Comparison of ENCODE assay signal across 13 cellular contexts in genomic region chr3:45958333-45958791, GRCh38. TPM values are rescaled to one million over a fixed set of nuclear protein-coding genes. Genes with fewer than 3 reads are reported as not detected.
A peak's percentile ranks its signal among the peaks of the same experiment; 100 is the strongest.
DNase-seq lines count a peak whose midpoint lies in the region; ATAC-seq, FAIRE-seq and TF ChIP-seq lines count a peak whose summit lies in the region.
"Had no signal": no experiment of that assay in that cellular context is flagged by ENCODE, and none has a peak within 500 bp of the region (broad histone marks: within the 10 kb centered on the region; RNA-seq: fewer than 3 reads in every experiment).

No MANE protein-coding gene starts in this region.

- H3K4me3 ChIP-seq in stomach, result no peak overlapping the region
- no peak overlapping the region for H3K4me3 ChIP-seq in small intestine (ENCODE audit: low read depth in 1 of 2, low read length in 2 of 2)
- H3K4me3 ChIP-seq: hepatocyte, lung had no signal

- DNase-seq in GM04504 (ENCODE audit: low read depth) (peak; percentile 91), iris pigment epithelial cell (ENCODE audit: low read depth) (peak; percentile 21), stomach (no peak), hypothalamus (lab: John Stamatoyannopoulos, UW) (no peak), small intestine (no peak)
- DNase-seq in central memory CD8-positive, alpha-beta T cell (ENCODE audit: low spot score in 2 of 2), result peak in 1 of 2 donors; percentile 31
- DNase-seq: activated T-cell treated with anti-CD3 and anti-CD28 coated beads, Interleukin-2, amount 50 U/mL, for 72 hours; effector CD8-positive, alpha-beta T cell; Kasumi-1; stimulated activated naive CD8-positive, alpha-beta T cell treated with anti-CD3 and anti-CD28 coated beads, Interleukin-15, amount 100 ng/mL, for 72 hours had no signal

- H3K27me3 ChIP-seq in stomach (no peaks in the 10 kb centered on the region), small intestine (ENCODE audit: control insufficient read depth in 2 of 2, insufficient read depth in 2 of 2, low read length in 2 of 2) (no peaks in the 10 kb centered on the region)
- H3K27me3 ChIP-seq: hepatocyte had no signal

- no peak for TF ChIP-seq POLR2A in stomach (IDR thresholded peaks at IDR 0.05)

- H3K9me3 ChIP-seq in stomach (no peaks in the 10 kb centered on the region), small intestine (ENCODE audit: control insufficient read depth, low read depth) (no peaks in the 10 kb centered on the region)

- H3K36me3 ChIP-seq in stomach (peaks cover 89 to 100% (median 99%) of the 10 kb centered on the region in 4 donors), small intestine (ENCODE audit: control insufficient read depth in 2 of 2, insufficient read depth in 2 of 2, low read length in 2 of 2) (peaks cover 31 to 37% of the 10 kb centered on the region in 2 donors)

- 85 to 95% (median 87%) methylated on average over 5 to 6 of the region's 6 CpGs for WGBS in stomach, 5 donors
- WGBS in small intestine, 3 donors, result 87 to 93% (median 89%) methylated on average over 6 of the region's 6 CpGs

- intact Hi-C loops in stomach (cut with DNase I; ENCODE audit: low total_unique reads), result no loop called here

- H3K27me3 Mint-ChIP-seq in central memory CD8-positive, alpha-beta T cell, result no peaks in the 10 kb centered on the region
- H3K27me3 Mint-ChIP-seq: stimulated activated naive CD8-positive, alpha-beta T cell treated with anti-CD3 and anti-CD28 coated beads, Interleukin-15, amount 100 ng/mL, for 72 hours had no signal

- peak overlapping the region; percentile 40 for H3K4me3 Mint-ChIP-seq in central memory CD8-positive, alpha-beta T cell
- H3K4me3 Mint-ChIP-seq: activated T-cell treated with anti-CD3 and anti-CD28 coated beads, Interleukin-2, amount 50 U/mL, for 72 hours; stimulated activated naive CD8-positive, alpha-beta T cell treated with anti-CD3 and anti-CD28 coated beads, Interleukin-15, amount 100 ng/mL, for 72 hours had no signal

- no peaks in the 10 kb centered on the region for H3K9me3 Mint-ChIP-seq in central memory CD8-positive, alpha-beta T cell

- H3K27ac ChIP-seq in stomach, result peak overlapping the region in 4 of 5 donors; percentile 12 to 53 (median 38)
- peak overlapping the region in 1 of 2 donors; percentile 37 for H3K27ac ChIP-seq in small intestine (ENCODE audit: low read depth in 1 of 2, low read length in 1 of 2)
- H3K27ac ChIP-seq: hepatocyte had no signal

- peak overlapping the region; percentile 80 for H3K27ac Mint-ChIP-seq in central memory CD8-positive, alpha-beta T cell (ENCODE audit: low read depth)

- H3K36me3 Mint-ChIP-seq in central memory CD8-positive, alpha-beta T cell (ENCODE audit: insufficient read depth), result peaks cover 80% of the 10 kb centered on the region

- peak; percentile 79 for ATAC-seq in central memory CD8-positive, alpha-beta T cell (replicated peaks; ENCODE audit: extremely low read depth, poor library complexity, severe bottlenecking)
- no peak for ATAC-seq in HG02973 (IDR thresholded peaks at IDR 0.05; ENCODE audit: unreplicated experiment)
- ATAC-seq: activated T-cell treated with anti-CD3 and anti-CD28 coated beads, Interleukin-2, amount 50 U/mL, for 72 hours; stimulated activated naive CD8-positive, alpha-beta T cell treated with anti-CD3 and anti-CD28 coated beads, Interleukin-15, amount 100 ng/mL, for 72 hours had no signal

- TF ChIP-seq EP300 in stomach (IDR thresholded peaks at IDR 0.05), result no peak

- peaks cover 66% of the 10 kb centered on the region for H3K4me1 Mint-ChIP-seq in central memory CD8-positive, alpha-beta T cell

- TF ChIP-seq CTCF in stomach (IDR thresholded peaks at IDR 0.05), result no peak

- no peak for FAIRE-seq in small intestine (lab: Jason Lieb, UNC)

- H3K4me1 ChIP-seq in stomach, result no peaks in the 10 kb centered on the region
- H3K4me1 ChIP-seq in small intestine (ENCODE audit: control insufficient read depth in 2 of 2, insufficient read depth in 1 of 2, low read depth in 1 of 2, low read length in 1 of 2), result peaks cover 0 to 3% of the 10 kb centered on the region in 2 donors

RNA-seq across cellular contexts. Expression of gene CXCR6, which starts 15.1 kb away (rescaled TPM):
- 10 to 100 TPM in 1 of 5 donors, 1 to 10 TPM in 1, not detected in 3; 1.1 to 14.8 TPM for total RNA-seq in stomach
- polyA plus RNA-seq in stomach (1 to 10 TPM in 1 of 3 donors, under 1 TPM in 2; 0.31 to 3.2 (median 0.70) TPM), small intestine (1 to 10 TPM in 2 of 3 donors, under 1 TPM in 1; 0.45 to 2.7 (median 2.2) TPM)
- total RNA-seq: hepatocyte had no signal

RNA-seq across cellular contexts. Expression of gene FYCO1, which starts 37.3 kb away (rescaled TPM):
- total RNA-seq in stomach, result 10 to 100 TPM; 18.0 to 97.4 (median 39.3) TPM
- polyA plus RNA-seq in stomach (10 to 100 TPM; 10.7 to 11.8 (median 11.3) TPM), small intestine (1 to 10 TPM; 6.5 to 9.6 (median 8.3) TPM)

Comparison
In these comparisons a context has a peak if more than half of its experiments do, and no peak if none do; other contexts are left out.
1. DNase-seq: peak in GM04504 (single experiment) and iris pigment epithelial cell (single experiment); none in stomach (single experiment), hypothalamus (0 of 51) and small intestine (single experiment).